In the genomic region with DNA sequence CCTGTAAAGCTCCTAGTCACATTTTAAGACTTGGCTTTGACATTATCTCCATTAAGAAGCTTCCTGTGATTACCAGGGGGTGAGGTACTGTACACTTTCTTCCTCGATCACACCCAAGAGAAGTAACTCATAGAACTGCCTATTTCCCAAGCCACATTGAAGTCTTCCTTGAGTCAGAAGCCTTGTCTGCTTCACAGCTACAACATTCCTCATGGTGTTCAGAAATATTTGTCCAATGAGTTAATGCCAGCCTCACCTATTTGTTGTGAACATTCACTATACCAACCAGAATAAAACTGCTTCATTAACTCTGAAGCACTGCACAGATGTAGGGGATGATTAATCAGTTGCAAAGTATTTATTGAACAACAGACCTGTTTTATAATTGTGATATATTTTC, we compare ENCODE assay signal across 17 cellular contexts.
"Had no signal": no experiment of that assay in that cellular context is flagged by ENCODE, and none has a peak within 500 bp of the region (broad histone marks: within the 10 kb centered on the region; RNA-seq: fewer than 3 reads in every experiment).

No MANE protein-coding gene starts in this region.

- H3K36me3 ChIP-seq: cardiac muscle cell, gastroesophageal sphincter, heart left ventricle, neutrophil, thyroid gland, vagina, WERI-Rb-1 had no signal

- DNase-seq: activated CD4-positive, alpha-beta T cell treated with anti-CD3 and anti-CD28 coated beads for 1 hour; activated CD4-positive, alpha-beta T cell treated with anti-CD3 and anti-CD28 coated beads, Interleukin-2, amount 50 U/mL, for 4 hours; activated gamma-delta T cell; effector memory CD8-positive, alpha-beta T cell; heart left ventricle; stimulated activated CD8-positive, alpha-beta memory T cell treated with anti-CD3 and anti-CD28 coated beads, Interleukin-4, amount 100 ng/mL, for 48 hours; stimulated activated naive CD4-positive, alpha-beta T cell; SW 1271; thyroid gland; WERI-Rb-1 had no signal

- H3K4me3 Mint-ChIP-seq: activated naive CD4-positive, alpha-beta T cell treated with anti-CD3 and anti-CD28 coated beads, Interleukin-2, amount 50 U/mL, for 24 hours; effector memory CD8-positive, alpha-beta T cell; mesothelial cell of epicardium; natural killer cell treated with Interleukin-12 subunit alpha and Interleukin-12 subunit beta and Interleukin-15 and Interleukin-18, amount 100 ng/mL, for 72 hours had no signal

- H3K27ac Mint-ChIP-seq: activated naive CD4-positive, alpha-beta T cell treated with anti-CD3 and anti-CD28 coated beads, Interleukin-2, amount 50 U/mL, for 24 hours; effector memory CD8-positive, alpha-beta T cell; mesothelial cell of epicardium; natural killer cell treated with Interleukin-12 subunit alpha and Interleukin-12 subunit beta and Interleukin-15 and Interleukin-18, amount 100 ng/mL, for 72 hours had no signal

- H3K4me3 ChIP-seq: cardiac muscle cell, gastroesophageal sphincter, heart left ventricle, thyroid gland, vagina had no signal

- H3K27ac ChIP-seq: cardiac muscle cell, gastroesophageal sphincter, heart left ventricle, neutrophil, thyroid gland, vagina, WERI-Rb-1 had no signal

- ATAC-seq: effector memory CD8-positive, alpha-beta T cell; gastroesophageal sphincter; heart left ventricle; natural killer cell treated with Interleukin-12 subunit alpha and Interleukin-12 subunit beta and Interleukin-15 and Interleukin-18, amount 100 ng/mL, for 72 hours had no signal

- H3K9me3 ChIP-seq: neutrophil, thyroid gland, vagina had no signal

- H3K4me1 ChIP-seq: gastroesophageal sphincter, heart left ventricle, thyroid gland, vagina had no signal

- H3K27me3 Mint-ChIP-seq: activated naive CD4-positive, alpha-beta T cell treated with anti-CD3 and anti-CD28 coated beads, Interleukin-2, amount 50 U/mL, for 24 hours; effector memory CD8-positive, alpha-beta T cell; natural killer cell treated with Interleukin-12 subunit alpha and Interleukin-12 subunit beta and Interleukin-15 and Interleukin-18, amount 100 ng/mL, for 72 hours had no signal

- H3K4me1 Mint-ChIP-seq: activated naive CD4-positive, alpha-beta T cell treated with anti-CD3 and anti-CD28 coated beads, Interleukin-2, amount 50 U/mL, for 24 hours; mesothelial cell of epicardium had no signal

- H3K27me3 ChIP-seq: cardiac muscle cell, gastroesophageal sphincter, heart left ventricle, neutrophil, thyroid gland, vagina had no signal

- H3K36me3 Mint-ChIP-seq: activated naive CD4-positive, alpha-beta T cell treated with anti-CD3 and anti-CD28 coated beads, Interleukin-2, amount 50 U/mL, for 24 hours; mesothelial cell of epicardium; natural killer cell treated with Interleukin-12 subunit alpha and Interleukin-12 subunit beta and Interleukin-15 and Interleukin-18, amount 100 ng/mL, for 72 hours had no signal
